Comparison of ENCODE assay signal across 9 cellular contexts in the genomic region with DNA sequence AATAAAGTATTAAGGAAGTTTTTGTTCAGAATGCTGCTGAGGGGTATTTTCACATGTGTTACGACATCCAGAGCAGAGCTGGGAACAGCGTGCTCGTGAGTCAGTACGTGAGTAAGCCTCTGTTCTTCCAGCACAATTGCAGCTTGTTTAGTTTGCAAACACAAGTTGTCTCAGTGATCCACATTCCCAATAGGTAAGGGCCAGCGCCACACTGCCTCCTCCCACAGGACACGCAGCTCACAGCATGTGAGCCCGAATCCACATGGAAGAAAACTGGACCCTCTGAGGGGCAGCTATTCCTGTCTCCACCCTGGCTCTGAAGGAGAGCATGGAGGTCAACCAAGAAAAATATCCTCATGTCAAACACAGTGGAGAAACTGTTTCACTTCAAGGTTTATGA.
DNase-seq lines count a peak whose midpoint lies in the region; ATAC-seq, FAIRE-seq and TF ChIP-seq lines count a peak whose summit lies in the region.
"Had no signal": no experiment of that assay in that cellular context is flagged by ENCODE, and none has a peak within 500 bp of the region (broad histone marks: within the 10 kb centered on the region; RNA-seq: fewer than 3 reads in every experiment).

No MANE protein-coding gene starts in this region.

- peak in 1 of 2 experiments; percentile 26; a peak in 1 of 4 replicates for TF ChIP-seq EP300 in HepG2 (IDR thresholded peaks at IDR 0.05; ENCODE audit: low read depth in 2 of 2, low read length in 2 of 2)
- no peak; the same call in 1 of the 2 replicates for TF ChIP-seq EP300 in HepG2 (CRISPR knock-in tag; IDR thresholded peaks at IDR 0.05; ENCODE audit: borderline replicate concordance)

- peak; percentile 33 for TF ChIP-seq CTCF in bronchial epithelial cell (IDR thresholded peaks at IDR 0.05; ENCODE audit: insufficient read depth, low read length, severe bottlenecking)
- no peak; the same call in 1 of the 2 replicates for TF ChIP-seq CTCF in HepG2 (CRISPR knock-in tag; IDR thresholded peaks at IDR 0.05)
- TF ChIP-seq CTCF in thyroid gland (IDR thresholded peaks at IDR 0.05) = no peak
- TF ChIP-seq CTCF in natural killer cell (IDR thresholded peaks at IDR 0.05) = no peak

- peak overlapping the region; percentile 41 for H3K4me2 ChIP-seq in HepG2 (ENCODE audit: low read depth, low read length)

- TF ChIP-seq POLR2A in HepG2 (IDR thresholded peaks at IDR 0.05; ENCODE audit: insufficient read depth in 1 of 2, low read depth in 2 of 2, low read length in 2 of 2) (no peak), thyroid gland (IDR thresholded peaks at IDR 0.05) (no peak)

- H3K4me1 ChIP-seq in HepG2 (ENCODE audit: insufficient read depth, low read length) = peaks cover 15% of the 10 kb centered on the region
- H3K4me1 ChIP-seq in thyroid gland = no peaks in the 10 kb centered on the region

- no peak overlapping the region for H3K9ac ChIP-seq in HepG2 (ENCODE audit: insufficient read depth, low read depth, low read length)

- H2AFZ ChIP-seq in HepG2 (ENCODE audit: low read length) = no peak overlapping the region

- H3K4me3 Mint-ChIP-seq in natural killer cell = no peak overlapping the region
- H3K4me3 Mint-ChIP-seq: T-cell had no signal

- no peak overlapping the region for H3K27ac ChIP-seq in HepG2 (ENCODE audit: extremely low read length, insufficient read depth, low read length)
- H3K27ac ChIP-seq in thyroid gland = peak overlapping the region in 2 of 3 donors; percentile 47 to 64

- DNase-seq in HuH-7.5 (ENCODE audit: low spot score) (peak; percentile 23), bronchial epithelial cell (ENCODE audit: low read depth) (peak; percentile 98), HepG2 (ENCODE audit: low spot score) (peak; percentile 74), thyroid gland (peak; percentile 18 to 26), natural killer cell (no peak)
- DNase-seq: T-cell had no signal

- H3K27me3 ChIP-seq in bronchial epithelial cell (ENCODE audit: control insufficient read depth, insufficient read depth, low read length) (no peaks in the 10 kb centered on the region), HepG2 (ENCODE audit: control insufficient read depth in 1 of 2, insufficient read depth in 2 of 2, low read length in 2 of 2) (peaks cover 0 to 6% of the 10 kb centered on the region in 2 experiments; a peak in 1 of 5 replicates), thyroid gland (no peaks in the 10 kb centered on the region)

- CTCF ChIA-PET in HepG2 (lab: Yijun Ruan, JAX; ENCODE audit: low intra/inter-chr PET ratio, low total read pairs) = no interaction called here

- FAIRE-seq in bronchial epithelial cell (lab: Jason Lieb, UNC) (peak; percentile 96), HepG2 (lab: Jason Lieb, UNC) (peak; percentile 84)

- H3K36me3 Mint-ChIP-seq in natural killer cell = no peaks in the 10 kb centered on the region
- H3K36me3 Mint-ChIP-seq: T-cell had no signal

- peaks cover 14 to 15% of the 10 kb centered on the region in 2 donors for H3K27me3 Mint-ChIP-seq in natural killer cell (ENCODE audit: low read depth in 2 of 2)

- POLR2A ChIA-PET in HepG2 (lab: Yijun Ruan, JAX) = no interaction called here

- BruUV-seq in HepG2 (replicated peaks; lab: Mats Ljungman, UMichigan) = no TSS peak

- 0% methylated on average over 7 of the region's 7 CpGs for WGBS in HepG2 (ENCODE audit: low lambda C conversion rate)
- WGBS in thyroid gland, 2 donors = 51 to 56% methylated on average over 7 of the region's 7 CpGs

- ATAC-seq in HepG2 = peak; percentile 97
- no peak for ATAC-seq in GM21529 (IDR thresholded peaks at IDR 0.05; ENCODE audit: unreplicated experiment)
- no peak for ATAC-seq in GM18517 (IDR thresholded peaks at IDR 0.05; ENCODE audit: unreplicated experiment)
- no peak for ATAC-seq in natural killer cell
- no peak for ATAC-seq in HG03025 (IDR thresholded peaks at IDR 0.05; ENCODE audit: low FRiP score, unreplicated experiment)
- ATAC-seq: T-cell had no signal

- H3K36me3 ChIP-seq in bronchial epithelial cell (ENCODE audit: control insufficient read depth, insufficient read depth, low read length) (no peaks in the 10 kb centered on the region), HepG2 (replicated peaks in 1 of 2; ENCODE audit: control insufficient read depth in 1 of 2, insufficient read depth in 2 of 2, low read length in 2 of 2) (no peaks in the 10 kb centered on the region), thyroid gland (no peaks in the 10 kb centered on the region)

- no peak overlapping the region for H3K27ac Mint-ChIP-seq in natural killer cell
- H3K27ac Mint-ChIP-seq: T-cell had no signal

- no peak for TF ChIP-seq RAD21 in HepG2 (CRISPR knock-in tag; IDR thresholded peaks at IDR 0.05)

- H3K9me3 ChIP-seq in HepG2 (ENCODE audit: low read length) (no peaks in the 10 kb centered on the region), thyroid gland (no peaks in the 10 kb centered on the region)

- H3K4me1 Mint-ChIP-seq in natural killer cell = no peaks in the 10 kb centered on the region
- H3K4me1 Mint-ChIP-seq: T-cell had no signal

- in situ Hi-C loops in HepG2 (cut with HindIII; ENCODE audit: extremely low pct_ligation_motif_present, low pct_unique_long_range_greater_than_20kb) = no loop called here

- H4K20me1 ChIP-seq in HepG2 (ENCODE audit: insufficient read depth, low read length) = no peaks in the 10 kb centered on the region

- H3K9me3 Mint-ChIP-seq in natural killer cell = peaks cover 0 to 4% of the 10 kb centered on the region in 2 donors

- H3K79me2 ChIP-seq in HepG2 (ENCODE audit: insufficient read depth, low read length) = no peaks in the 10 kb centered on the region

- intact Hi-C loops in HepG2 (cut with micrococcal nuclease; ENCODE audit: unreplicated experiment) = no loop called here
- intact Hi-C loops in thyroid gland (cut with DNase I) = no loop called here
- intact Hi-C loops in natural killer cell (cut with micrococcal nuclease) = no loop called here

- H3K4me3 ChIP-seq in bronchial epithelial cell (ENCODE audit: low read depth, low read length) (no peak overlapping the region), HepG2 (replicated peaks in 1 of 3; ENCODE audit: insufficient read depth in 1 of 3, low read depth in 2 of 3, low read length in 3 of 3) (no peak overlapping the region), thyroid gland (replicated peaks in 1 of 3) (no peak overlapping the region)

TF ChIP-seq in HepG2, 621 proteins besides CTCF, POLR2A, EP300 and RAD21 (continues in another document):
- TF ChIP-seq, protein P1, sequence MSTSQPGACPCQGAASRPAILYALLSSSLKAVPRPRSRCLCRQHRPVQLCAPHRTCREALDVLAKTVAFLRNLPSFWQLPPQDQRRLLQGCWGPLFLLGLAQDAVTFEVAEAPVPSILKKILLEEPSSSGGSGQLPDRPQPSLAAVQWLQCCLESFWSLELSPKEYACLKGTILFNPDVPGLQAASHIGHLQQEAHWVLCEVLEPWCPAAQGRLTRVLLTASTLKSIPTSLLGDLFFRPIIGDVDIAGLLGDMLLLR (CRISPR knock-in tag; IDR thresholded peaks at IDR 0.05) = no peak
- TF ChIP-seq SAP130 (CRISPR knock-in tag; IDR thresholded peaks at IDR 0.05; ENCODE audit: low read depth) (peak; percentile 52), TGIF2 (CRISPR knock-in tag; IDR thresholded peaks at IDR 0.05) (peak; percentile 82; the same call in 1 of the 2 replicates), ZNF260 (CRISPR knock-in tag; IDR thresholded peaks at IDR 0.05; ENCODE audit: borderline replicate concordance, low read depth) (no peak), KLF16 (CRISPR knock-in tag; IDR thresholded peaks at IDR 0.05) (peak in 1 of 2 experiments; percentile 70; a peak in 1 of 4 replicates), ZNF775 (CRISPR knock-in tag; IDR thresholded peaks at IDR 0.05; ENCODE audit: borderline replicate concordance) (no peak), FOSL1 (CRISPR knock-in tag; IDR thresholded peaks at IDR 0.05; ENCODE audit: borderline replicate concordance) (peak; percentile 30; the same call in 1 of the 2 replicates), YEATS2 (CRISPR knock-in tag; IDR thresholded peaks at IDR 0.05; ENCODE audit: borderline replicate concordance) (peak; percentile 46; the same call in 1 of the 2 replicates), ZNF329 (CRISPR knock-in tag; IDR thresholded peaks at IDR 0.05; ENCODE audit: low read depth) (no peak), CEBPG (CRISPR knock-in tag; IDR thresholded peaks at IDR 0.05) (peak; percentile 90), TBX3 (IDR thresholded peaks at IDR 0.05; ENCODE audit: borderline replicate concordance) (no peak)
- TF ChIP-seq, protein P2, sequence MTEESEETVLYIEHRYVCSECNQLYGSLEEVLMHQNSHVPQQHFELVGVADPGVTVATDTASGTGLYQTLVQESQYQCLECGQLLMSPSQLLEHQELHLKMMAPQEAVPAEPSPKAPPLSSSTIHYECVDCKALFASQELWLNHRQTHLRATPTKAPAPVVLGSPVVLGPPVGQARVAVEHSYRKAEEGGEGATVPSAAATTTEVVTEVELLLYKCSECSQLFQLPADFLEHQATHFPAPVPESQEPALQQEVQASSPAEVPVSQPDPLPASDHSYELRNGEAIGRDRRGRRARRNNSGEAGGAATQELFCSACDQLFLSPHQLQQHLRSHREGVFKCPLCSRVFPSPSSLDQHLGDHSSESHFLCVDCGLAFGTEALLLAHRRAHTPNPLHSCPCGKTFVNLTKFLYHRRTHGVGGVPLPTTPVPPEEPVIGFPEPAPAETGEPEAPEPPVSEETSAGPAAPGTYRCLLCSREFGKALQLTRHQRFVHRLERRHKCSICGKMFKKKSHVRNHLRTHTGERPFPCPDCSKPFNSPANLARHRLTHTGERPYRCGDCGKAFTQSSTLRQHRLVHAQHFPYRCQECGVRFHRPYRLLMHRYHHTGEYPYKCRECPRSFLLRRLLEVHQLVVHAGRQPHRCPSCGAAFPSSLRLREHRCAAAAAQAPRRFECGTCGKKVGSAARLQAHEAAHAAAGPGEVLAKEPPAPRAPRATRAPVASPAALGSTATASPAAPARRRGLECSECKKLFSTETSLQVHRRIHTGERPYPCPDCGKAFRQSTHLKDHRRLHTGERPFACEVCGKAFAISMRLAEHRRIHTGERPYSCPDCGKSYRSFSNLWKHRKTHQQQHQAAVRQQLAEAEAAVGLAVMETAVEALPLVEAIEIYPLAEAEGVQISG (CRISPR knock-in tag; IDR thresholded peaks at IDR 0.05) = 0 out of 2 replicates have a peak, but pooled peaks have one; percentile 23
- TF ChIP-seq, protein P3, sequence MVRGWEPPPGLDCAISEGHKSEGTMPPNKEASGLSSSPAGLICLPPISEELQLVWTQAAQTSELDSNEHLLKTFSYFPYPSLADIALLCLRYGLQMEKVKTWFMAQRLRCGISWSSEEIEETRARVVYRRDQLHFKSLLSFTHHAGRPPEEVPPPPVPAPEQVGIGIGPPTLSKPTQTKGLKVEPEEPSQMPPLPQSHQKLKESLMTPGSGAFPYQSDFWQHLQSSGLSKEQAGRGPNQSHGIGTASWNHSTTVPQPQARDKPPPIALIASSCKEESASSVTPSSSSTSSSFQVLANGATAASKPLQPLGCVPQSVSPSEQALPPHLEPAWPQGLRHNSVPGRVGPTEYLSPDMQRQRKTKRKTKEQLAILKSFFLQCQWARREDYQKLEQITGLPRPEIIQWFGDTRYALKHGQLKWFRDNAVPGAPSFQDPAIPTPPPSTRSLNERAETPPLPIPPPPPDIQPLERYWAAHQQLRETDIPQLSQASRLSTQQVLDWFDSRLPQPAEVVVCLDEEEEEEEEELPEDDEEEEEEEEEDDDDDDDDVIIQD (CRISPR knock-in tag; IDR thresholded peaks at IDR 0.05; ENCODE audit: low read depth) = 0 out of 2 replicates have a peak, but pooled peaks have one; percentile 12
